In the genomic region with DNA sequence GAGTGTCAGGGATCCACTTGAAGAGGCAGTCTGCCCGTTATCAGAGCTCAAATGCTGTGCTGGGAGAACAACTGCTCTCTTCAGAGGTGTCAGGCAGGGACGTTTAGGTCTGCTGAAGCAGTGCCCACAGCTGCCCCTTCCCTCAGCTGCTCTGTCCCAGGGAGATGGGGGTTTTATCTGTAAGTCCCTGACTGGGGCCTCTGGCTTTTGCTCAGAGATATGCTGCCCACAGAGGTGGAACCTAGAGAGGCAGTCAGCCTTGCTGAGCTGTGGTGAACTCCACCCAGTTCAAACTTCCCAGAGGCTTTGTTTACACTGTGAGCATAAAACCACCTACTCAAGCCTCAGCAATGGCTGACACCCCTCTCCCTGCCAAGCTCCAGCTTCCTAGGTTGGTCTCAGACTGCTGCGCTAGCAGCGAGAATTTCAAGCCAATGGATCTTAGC, we compare ENCODE assay signal across 1 cellular context.
TF ChIP-seq lines count a peak whose summit lies in the region.

No MANE protein-coding gene starts in this region.

TF ChIP-seq in K562, 482 proteins besides CTCF, POLR2A, EP300 and RAD21 (continued from another document and continues in another):
- TF ChIP-seq, protein P1, sequence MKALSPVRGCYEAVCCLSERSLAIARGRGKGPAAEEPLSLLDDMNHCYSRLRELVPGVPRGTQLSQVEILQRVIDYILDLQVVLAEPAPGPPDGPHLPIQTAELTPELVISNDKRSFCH (CRISPR knock-in tag; IDR thresholded peaks at IDR 0.05) = no peak
- TF ChIP-seq, protein P1 (tag; IDR thresholded peaks at IDR 0.05) = 0 out of 2 replicates have a peak, but pooled peaks have one; percentile 27
- TF ChIP-seq ZNF75A (CRISPR knock-in tag; IDR thresholded peaks at IDR 0.05) (0 out of 2 replicates have a peak, but pooled peaks have one; percentile 25), ESRRA (IDR thresholded peaks at IDR 0.05; ENCODE audit: borderline replicate concordance, low read depth) (no peak), MAZ (CRISPR knock-in tag; conservative IDR thresholded peaks at IDR 0.05 in 1 of 2, IDR thresholded peaks at IDR 0.05 in 1 of 2) (peak; percentile 30 to 82; a peak in 2 of 4 replicates), ZNF589 (CRISPR knock-in tag; IDR thresholded peaks at IDR 0.05; ENCODE audit: low read depth) (no peak), HEY1 (CRISPR knock-in tag; IDR thresholded peaks at IDR 0.05; ENCODE audit: borderline replicate concordance) (no peak), ELF1 (tag; IDR thresholded peaks at IDR 0.05) (no peak), CBX3 (IDR thresholded peaks at IDR 0.05; ENCODE audit: borderline replicate concordance in 1 of 2, low read length in 2 of 2) (no peak), ZNF133 (CRISPR knock-in tag; IDR thresholded peaks at IDR 0.05) (0 out of 2 replicates have a peak, but pooled peaks have one; percentile 22), SMARCB1 (IDR thresholded peaks at IDR 0.05; ENCODE audit: insufficient read length, low read depth) (no peak), YY1 (IDR thresholded peaks at IDR 0.05; ENCODE audit: borderline replicate concordance in 1 of 3, control insufficient read depth in 1 of 3, extremely low read depth in 1 of 3, insufficient read depth in 3 of 3, insufficient read length in 1 of 3, insufficient replicate concordance in 2 of 3, low read depth in 1 of 3, low read length in 2 of 3) (peak in 2 of 3 experiments; percentile 68 to 82), KLF13 (tag; IDR thresholded peaks at IDR 0.05; ENCODE audit: borderline replicate concordance, low read depth) (no peak), NR2C2 (CRISPR knock-in tag; IDR thresholded peaks at IDR 0.05) (no peak), NR2C2 (tag; IDR thresholded peaks at IDR 0.05) (0 out of 2 replicates have a peak, but pooled peaks have one; percentile 26), NFE2L1 (tag; IDR thresholded peaks at IDR 0.05; ENCODE audit: borderline replicate concordance, low read depth) (no peak), ASH1L (IDR thresholded peaks at IDR 0.05; ENCODE audit: borderline replicate concordance, low read depth, partially characterized antibody) (no peak), PCBP2 (IDR thresholded peaks at IDR 0.05; ENCODE audit: low read depth, low read length, poor library complexity, severe bottlenecking) (no peak), ZBTB1 (CRISPR knock-in tag; IDR thresholded peaks at IDR 0.05; ENCODE audit: borderline replicate concordance, low read depth) (no peak), ZKSCAN1 (IDR thresholded peaks at IDR 0.05; ENCODE audit: low read depth, low read length) (no peak), ZNF232 (CRISPR knock-in tag; IDR thresholded peaks at IDR 0.05) (no peak), FIP1L1 (IDR thresholded peaks at IDR 0.05; ENCODE audit: low read depth, low read length, poor library complexity, severe bottlenecking) (no peak), NUFIP1 (IDR thresholded peaks at IDR 0.05; ENCODE audit: partially characterized antibody) (no peak), XRCC4 (IDR thresholded peaks at IDR 0.05; ENCODE audit: extremely low read depth, insufficient read depth, insufficient read length) (no peak)
- TF ChIP-seq, protein P2, sequence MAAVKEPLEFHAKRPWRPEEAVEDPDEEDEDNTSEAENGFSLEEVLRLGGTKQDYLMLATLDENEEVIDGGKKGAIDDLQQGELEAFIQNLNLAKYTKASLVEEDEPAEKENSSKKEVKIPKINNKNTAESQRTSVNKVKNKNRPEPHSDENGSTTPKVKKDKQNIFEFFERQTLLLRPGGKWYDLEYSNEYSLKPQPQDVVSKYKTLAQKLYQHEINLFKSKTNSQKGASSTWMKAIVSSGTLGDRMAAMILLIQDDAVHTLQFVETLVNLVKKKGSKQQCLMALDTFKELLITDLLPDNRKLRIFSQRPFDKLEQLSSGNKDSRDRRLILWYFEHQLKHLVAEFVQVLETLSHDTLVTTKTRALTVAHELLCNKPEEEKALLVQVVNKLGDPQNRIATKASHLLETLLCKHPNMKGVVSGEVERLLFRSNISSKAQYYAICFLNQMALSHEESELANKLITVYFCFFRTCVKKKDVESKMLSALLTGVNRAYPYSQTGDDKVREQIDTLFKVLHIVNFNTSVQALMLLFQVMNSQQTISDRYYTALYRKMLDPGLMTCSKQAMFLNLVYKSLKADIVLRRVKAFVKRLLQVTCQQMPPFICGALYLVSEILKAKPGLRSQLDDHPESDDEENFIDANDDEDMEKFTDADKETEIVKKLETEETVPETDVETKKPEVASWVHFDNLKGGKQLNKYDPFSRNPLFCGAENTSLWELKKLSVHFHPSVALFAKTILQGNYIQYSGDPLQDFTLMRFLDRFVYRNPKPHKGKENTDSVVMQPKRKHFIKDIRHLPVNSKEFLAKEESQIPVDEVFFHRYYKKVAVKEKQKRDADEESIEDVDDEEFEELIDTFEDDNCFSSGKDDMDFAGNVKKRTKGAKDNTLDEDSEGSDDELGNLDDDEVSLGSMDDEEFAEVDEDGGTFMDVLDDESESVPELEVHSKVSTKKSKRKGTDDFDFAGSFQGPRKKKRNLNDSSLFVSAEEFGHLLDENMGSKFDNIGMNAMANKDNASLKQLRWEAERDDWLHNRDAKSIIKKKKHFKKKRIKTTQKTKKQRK (IDR thresholded peaks at IDR 0.05; ENCODE audit: borderline replicate concordance, low read depth, low read length) = no peak
- TF ChIP-seq, protein P3, sequence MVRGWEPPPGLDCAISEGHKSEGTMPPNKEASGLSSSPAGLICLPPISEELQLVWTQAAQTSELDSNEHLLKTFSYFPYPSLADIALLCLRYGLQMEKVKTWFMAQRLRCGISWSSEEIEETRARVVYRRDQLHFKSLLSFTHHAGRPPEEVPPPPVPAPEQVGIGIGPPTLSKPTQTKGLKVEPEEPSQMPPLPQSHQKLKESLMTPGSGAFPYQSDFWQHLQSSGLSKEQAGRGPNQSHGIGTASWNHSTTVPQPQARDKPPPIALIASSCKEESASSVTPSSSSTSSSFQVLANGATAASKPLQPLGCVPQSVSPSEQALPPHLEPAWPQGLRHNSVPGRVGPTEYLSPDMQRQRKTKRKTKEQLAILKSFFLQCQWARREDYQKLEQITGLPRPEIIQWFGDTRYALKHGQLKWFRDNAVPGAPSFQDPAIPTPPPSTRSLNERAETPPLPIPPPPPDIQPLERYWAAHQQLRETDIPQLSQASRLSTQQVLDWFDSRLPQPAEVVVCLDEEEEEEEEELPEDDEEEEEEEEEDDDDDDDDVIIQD (CRISPR knock-in tag; IDR thresholded peaks at IDR 0.05) = no peak
- TF ChIP-seq, protein P4, sequence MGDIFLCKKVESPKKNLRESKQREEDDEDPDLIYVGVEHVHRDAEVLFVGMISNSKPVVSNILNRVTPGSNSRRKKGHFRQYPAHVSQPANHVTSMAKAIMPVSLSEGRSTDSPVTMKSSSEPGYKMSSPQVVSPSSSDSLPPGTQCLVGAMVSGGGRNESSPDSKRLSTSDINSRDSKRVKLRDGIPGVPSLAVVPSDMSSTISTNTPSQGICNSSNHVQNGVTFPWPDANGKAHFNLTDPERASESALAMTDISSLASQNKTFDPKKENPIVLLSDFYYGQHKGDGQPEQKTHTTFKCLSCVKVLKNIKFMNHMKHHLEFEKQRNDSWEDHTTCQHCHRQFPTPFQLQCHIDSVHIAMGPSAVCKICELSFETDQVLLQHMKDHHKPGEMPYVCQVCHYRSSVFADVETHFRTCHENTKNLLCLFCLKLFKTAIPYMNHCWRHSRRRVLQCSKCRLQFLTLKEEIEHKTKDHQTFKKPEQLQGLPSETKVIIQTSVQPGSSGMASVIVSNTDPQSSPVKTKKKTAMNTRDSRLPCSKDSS (IDR thresholded peaks at IDR 0.05; ENCODE audit: low read depth, partially characterized antibody) = no peak
- TF ChIP-seq, protein P5, sequence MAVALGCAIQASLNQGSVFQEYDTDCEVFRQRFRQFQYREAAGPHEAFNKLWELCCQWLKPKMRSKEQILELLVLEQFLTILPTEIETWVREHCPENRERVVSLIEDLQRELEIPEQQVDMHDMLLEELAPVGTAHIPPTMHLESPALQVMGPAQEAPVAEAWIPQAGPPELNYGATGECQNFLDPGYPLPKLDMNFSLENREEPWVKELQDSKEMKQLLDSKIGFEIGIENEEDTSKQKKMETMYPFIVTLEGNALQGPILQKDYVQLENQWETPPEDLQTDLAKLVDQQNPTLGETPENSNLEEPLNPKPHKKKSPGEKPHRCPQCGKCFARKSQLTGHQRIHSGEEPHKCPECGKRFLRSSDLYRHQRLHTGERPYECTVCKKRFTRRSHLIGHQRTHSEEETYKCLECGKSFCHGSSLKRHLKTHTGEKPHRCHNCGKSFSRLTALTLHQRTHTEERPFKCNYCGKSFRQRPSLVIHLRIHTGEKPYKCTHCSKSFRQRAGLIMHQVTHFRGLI (CRISPR knock-in tag; IDR thresholded peaks at IDR 0.05) = peak; percentile 77
- TF ChIP-seq, protein P6, sequence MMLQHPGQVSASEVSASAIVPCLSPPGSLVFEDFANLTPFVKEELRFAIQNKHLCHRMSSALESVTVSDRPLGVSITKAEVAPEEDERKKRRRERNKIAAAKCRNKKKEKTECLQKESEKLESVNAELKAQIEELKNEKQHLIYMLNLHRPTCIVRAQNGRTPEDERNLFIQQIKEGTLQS (IDR thresholded peaks at IDR 0.05) = no peak
- TF ChIP-seq, protein P6 (CRISPR knock-in tag; conservative IDR thresholded peaks at IDR 0.05) = no peak
- TF ChIP-seq, protein P7, sequence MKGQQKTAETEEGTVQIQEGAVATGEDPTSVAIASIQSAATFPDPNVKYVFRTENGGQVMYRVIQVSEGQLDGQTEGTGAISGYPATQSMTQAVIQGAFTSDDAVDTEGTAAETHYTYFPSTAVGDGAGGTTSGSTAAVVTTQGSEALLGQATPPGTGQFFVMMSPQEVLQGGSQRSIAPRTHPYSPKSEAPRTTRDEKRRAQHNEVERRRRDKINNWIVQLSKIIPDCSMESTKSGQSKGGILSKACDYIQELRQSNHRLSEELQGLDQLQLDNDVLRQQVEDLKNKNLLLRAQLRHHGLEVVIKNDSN (CRISPR knock-in tag; IDR thresholded peaks at IDR 0.05) = no peak
- TF ChIP-seq, protein P8, sequence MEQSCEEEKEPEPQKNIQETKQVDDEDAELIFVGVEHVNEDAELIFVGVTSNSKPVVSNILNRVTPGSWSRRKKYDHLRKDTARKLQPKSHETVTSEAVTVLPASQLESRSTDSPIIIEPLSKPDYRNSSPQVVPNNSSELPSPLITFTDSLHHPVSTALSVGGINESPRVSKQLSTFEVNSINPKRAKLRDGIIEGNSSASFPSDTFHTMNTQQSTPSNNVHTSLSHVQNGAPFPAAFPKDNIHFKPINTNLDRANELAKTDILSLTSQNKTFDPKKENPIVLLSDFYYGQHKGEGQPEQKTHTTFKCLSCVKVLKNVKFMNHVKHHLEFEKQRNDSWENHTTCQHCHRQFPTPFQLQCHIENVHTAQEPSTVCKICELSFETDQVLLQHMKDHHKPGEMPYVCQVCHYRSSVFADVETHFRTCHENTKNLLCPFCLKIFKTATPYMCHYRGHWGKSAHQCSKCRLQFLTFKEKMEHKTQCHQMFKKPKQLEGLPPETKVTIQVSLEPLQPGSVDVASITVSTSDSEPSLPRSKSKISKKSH (CRISPR knock-in tag; IDR thresholded peaks at IDR 0.05) = no peak
- TF ChIP-seq, protein P9, sequence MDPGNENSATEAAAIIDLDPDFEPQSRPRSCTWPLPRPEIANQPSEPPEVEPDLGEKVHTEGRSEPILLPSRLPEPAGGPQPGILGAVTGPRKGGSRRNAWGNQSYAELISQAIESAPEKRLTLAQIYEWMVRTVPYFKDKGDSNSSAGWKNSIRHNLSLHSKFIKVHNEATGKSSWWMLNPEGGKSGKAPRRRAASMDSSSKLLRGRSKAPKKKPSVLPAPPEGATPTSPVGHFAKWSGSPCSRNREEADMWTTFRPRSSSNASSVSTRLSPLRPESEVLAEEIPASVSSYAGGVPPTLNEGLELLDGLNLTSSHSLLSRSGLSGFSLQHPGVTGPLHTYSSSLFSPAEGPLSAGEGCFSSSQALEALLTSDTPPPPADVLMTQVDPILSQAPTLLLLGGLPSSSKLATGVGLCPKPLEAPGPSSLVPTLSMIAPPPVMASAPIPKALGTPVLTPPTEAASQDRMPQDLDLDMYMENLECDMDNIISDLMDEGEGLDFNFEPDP (CRISPR knock-in tag; IDR thresholded peaks at IDR 0.05) = no peak
- TF ChIP-seq, protein P10, sequence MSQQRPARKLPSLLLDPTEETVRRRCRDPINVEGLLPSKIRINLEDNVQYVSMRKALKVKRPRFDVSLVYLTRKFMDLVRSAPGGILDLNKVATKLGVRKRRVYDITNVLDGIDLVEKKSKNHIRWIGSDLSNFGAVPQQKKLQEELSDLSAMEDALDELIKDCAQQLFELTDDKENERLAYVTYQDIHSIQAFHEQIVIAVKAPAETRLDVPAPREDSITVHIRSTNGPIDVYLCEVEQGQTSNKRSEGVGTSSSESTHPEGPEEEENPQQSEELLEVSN (IDR thresholded peaks at IDR 0.05; ENCODE audit: borderline replicate concordance in 1 of 2, extremely low read depth in 1 of 2, insufficient read depth in 1 of 2, insufficient read length in 1 of 2, low read depth in 1 of 2, low read length in 1 of 2, poor library complexity in 1 of 2, severe bottlenecking in 1 of 2) = no peak
- TF ChIP-seq, protein P11, sequence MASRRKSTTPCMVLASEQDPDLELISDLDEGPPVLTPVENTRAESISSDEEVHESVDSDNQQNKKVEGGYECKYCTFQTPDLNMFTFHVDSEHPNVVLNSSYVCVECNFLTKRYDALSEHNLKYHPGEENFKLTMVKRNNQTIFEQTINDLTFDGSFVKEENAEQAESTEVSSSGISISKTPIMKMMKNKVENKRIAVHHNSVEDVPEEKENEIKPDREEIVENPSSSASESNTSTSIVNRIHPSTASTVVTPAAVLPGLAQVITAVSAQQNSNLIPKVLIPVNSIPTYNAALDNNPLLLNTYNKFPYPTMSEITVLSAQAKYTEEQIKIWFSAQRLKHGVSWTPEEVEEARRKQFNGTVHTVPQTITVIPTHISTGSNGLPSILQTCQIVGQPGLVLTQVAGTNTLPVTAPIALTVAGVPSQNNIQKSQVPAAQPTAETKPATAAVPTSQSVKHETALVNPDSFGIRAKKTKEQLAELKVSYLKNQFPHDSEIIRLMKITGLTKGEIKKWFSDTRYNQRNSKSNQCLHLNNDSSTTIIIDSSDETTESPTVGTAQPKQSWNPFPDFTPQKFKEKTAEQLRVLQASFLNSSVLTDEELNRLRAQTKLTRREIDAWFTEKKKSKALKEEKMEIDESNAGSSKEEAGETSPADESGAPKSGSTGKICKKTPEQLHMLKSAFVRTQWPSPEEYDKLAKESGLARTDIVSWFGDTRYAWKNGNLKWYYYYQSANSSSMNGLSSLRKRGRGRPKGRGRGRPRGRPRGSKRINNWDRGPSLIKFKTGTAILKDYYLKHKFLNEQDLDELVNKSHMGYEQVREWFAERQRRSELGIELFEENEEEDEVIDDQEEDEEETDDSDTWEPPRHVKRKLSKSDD (conservative IDR thresholded peaks at IDR 0.05; ENCODE audit: low read length) = no peak
- TF ChIP-seq, protein P12, sequence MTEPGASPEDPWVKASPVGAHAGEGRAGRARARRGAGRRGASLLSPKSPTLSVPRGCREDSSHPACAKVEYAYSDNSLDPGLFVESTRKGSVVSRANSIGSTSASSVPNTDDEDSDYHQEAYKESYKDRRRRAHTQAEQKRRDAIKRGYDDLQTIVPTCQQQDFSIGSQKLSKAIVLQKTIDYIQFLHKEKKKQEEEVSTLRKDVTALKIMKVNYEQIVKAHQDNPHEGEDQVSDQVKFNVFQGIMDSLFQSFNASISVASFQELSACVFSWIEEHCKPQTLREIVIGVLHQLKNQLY (CRISPR knock-in tag; conservative IDR thresholded peaks at IDR 0.05) = no peak
